In the genomic region with DNA sequence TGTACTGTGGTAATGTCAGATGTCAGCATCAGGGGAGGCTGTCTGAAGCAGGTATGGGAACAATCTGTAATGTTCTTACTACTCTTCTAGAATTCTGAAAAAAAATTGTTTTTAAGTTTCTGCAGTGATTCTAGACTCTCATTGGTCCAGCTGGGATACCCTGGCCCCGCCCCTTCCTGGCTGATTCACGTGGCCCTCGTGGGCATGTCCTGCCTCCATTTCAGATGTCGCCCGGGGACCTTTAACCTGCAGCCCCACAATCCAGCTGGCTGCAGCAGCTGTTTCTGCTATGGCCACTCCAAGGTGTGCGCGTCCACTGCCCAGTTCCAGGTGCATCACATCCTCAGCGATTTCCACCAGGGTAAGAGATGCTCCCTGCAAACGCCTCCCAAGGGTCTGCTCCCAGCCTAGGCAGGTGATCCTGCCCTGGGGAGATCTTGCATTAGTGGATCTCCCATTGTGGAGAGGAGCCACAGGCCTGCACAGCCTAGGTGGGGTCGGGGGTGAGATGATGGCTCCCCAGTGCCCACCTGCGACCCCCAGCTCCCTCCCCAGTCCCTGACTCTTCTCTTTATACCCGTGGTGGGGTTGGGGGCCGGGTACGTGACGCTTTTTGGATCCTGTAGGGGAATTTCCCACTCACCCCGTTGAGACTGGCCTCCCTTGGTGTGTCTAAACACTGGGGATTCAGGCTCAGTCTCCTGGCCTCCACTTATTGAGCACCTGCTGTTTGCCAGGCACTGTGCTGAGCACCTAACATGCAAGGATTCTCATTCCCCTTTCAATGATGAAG, we compare ENCODE assay signal across 15 cellular contexts. TPM values are rescaled to one million over a fixed set of nuclear protein-coding genes. Genes with fewer than 3 reads are reported as not detected.
DNase-seq lines count a peak whose midpoint lies in the region; ATAC-seq and TF ChIP-seq lines count a peak whose summit lies in the region.
"Had no signal": no experiment of that assay in that cellular context is flagged by ENCODE, and none has a peak within 500 bp of the region (broad histone marks: within the 10 kb centered on the region; RNA-seq: fewer than 3 reads in every experiment).

No MANE protein-coding gene starts in this region.

- no peaks in the 10 kb centered on the region for H3K9me3 Mint-ChIP-seq in CD4-positive, CD25-positive, alpha-beta regulatory T cell
- H3K9me3 Mint-ChIP-seq in activated T-cell treated with anti-CD3 and anti-CD28 coated beads, Interleukin-2, amount 50 U/mL, for 24 hours, result no peaks in the 10 kb centered on the region
- H3K9me3 Mint-ChIP-seq: type B pancreatic cell had no signal

- H3K27ac Mint-ChIP-seq in CD4-positive, CD25-positive, alpha-beta regulatory T cell, result peak overlapping the region in 1 of 3 donors; percentile 86
- no peak overlapping the region for H3K27ac Mint-ChIP-seq in activated T-cell treated with anti-CD3 and anti-CD28 coated beads, Interleukin-2, amount 50 U/mL, for 24 hours
- H3K27ac Mint-ChIP-seq: type B pancreatic cell had no signal

- peak; percentile 60 to 69 for ATAC-seq in CD4-positive, CD25-positive, alpha-beta regulatory T cell (ENCODE audit: low read depth in 2 of 2)
- no peak for ATAC-seq in HG02852 (IDR thresholded peaks at IDR 0.05; ENCODE audit: unreplicated experiment)
- ATAC-seq in GM19324 (IDR thresholded peaks at IDR 0.05; ENCODE audit: low FRiP score, unreplicated experiment), result no peak
- ATAC-seq: lower lobe of right lung had no signal

- POLR2A ChIA-PET in OCI-LY7 (lab: Charles Lee), result interaction anchor here (0.6 kb wide), 2 partner anchors 151 to 607 kb away, joined by 3 to 4 read pairs; no protein-coding TSS in a partner anchor

- no peaks in the 10 kb centered on the region for H3K9me3 ChIP-seq in CD4-positive, CD25-positive, alpha-beta regulatory T cell (ENCODE audit: control insufficient read depth in 2 of 2, low read length in 2 of 2)
- H3K9me3 ChIP-seq in OCI-LY7 (ENCODE audit: low read length) (no peaks in the 10 kb centered on the region), osteoblast (ENCODE audit: low read depth, low read length) (no peaks in the 10 kb centered on the region)
- H3K9me3 ChIP-seq: lower lobe of right lung had no signal

- intact Hi-C loops in OCI-LY7 (cut with micrococcal nuclease; ENCODE audit: unreplicated experiment), result loop anchor here (1.0 to 10.0 kb wide), 4 partner anchors 48 to 331 kb away; no protein-coding TSS in a partner anchor
- intact Hi-C loops in lower leg skin (cut with DNase I; ENCODE audit: low total_unique reads), result loop anchor here (10.0 kb wide), 1 partner anchor 341 kb away; no protein-coding TSS in a partner anchor

- in situ Hi-C loops in GM13977 (cut with MboI; ENCODE audit: low pct_unique_long_range_greater_than_20kb, low sequenced_read_pairs, unreplicated experiment), result loop anchor here (10.0 to 25.0 kb wide), 2 partner anchors 289 to 333 kb away; no protein-coding TSS in a partner anchor

- H3K4me3 Mint-ChIP-seq in CD4-positive, CD25-positive, alpha-beta regulatory T cell, result peak overlapping the region; percentile 49 to 73 (median 66)
- H3K4me3 Mint-ChIP-seq in activated T-cell treated with anti-CD3 and anti-CD28 coated beads, Interleukin-2, amount 50 U/mL, for 24 hours, result no peak overlapping the region
- H3K4me3 Mint-ChIP-seq: type B pancreatic cell had no signal

- no peak overlapping the region for H3K27ac ChIP-seq in CD4-positive, CD25-positive, alpha-beta regulatory T cell (ENCODE audit: insufficient read depth, low read length, poor library complexity, severe bottlenecking)
- no peak overlapping the region for H3K27ac ChIP-seq in OCI-LY7 (ENCODE audit: low read depth, low read length, poor library complexity, severe bottlenecking)
- no peak overlapping the region for H3K27ac ChIP-seq in osteoblast (ENCODE audit: low read depth, low read length)
- H3K27ac ChIP-seq: lower lobe of right lung had no signal

- H3K4me1 ChIP-seq in CD4-positive, CD25-positive, alpha-beta regulatory T cell (ENCODE audit: control insufficient read depth, insufficient read depth, low read length, poor library complexity, severe bottlenecking), result peaks cover 6% of the 10 kb centered on the region
- H3K4me1 ChIP-seq in OCI-LY7 (ENCODE audit: insufficient read depth, low read length, poor library complexity, severe bottlenecking) (peaks cover 15% of the 10 kb centered on the region), osteoblast (ENCODE audit: insufficient read depth, low read length) (no peaks in the 10 kb centered on the region)
- H3K4me1 ChIP-seq: lower lobe of right lung had no signal

- no peak overlapping the region for H3K4me2 ChIP-seq in OCI-LY7 (ENCODE audit: low read length)
- no peak overlapping the region for H3K4me2 ChIP-seq in osteoblast (ENCODE audit: insufficient read depth, low read length)

- no peaks in the 10 kb centered on the region for H3K36me3 Mint-ChIP-seq in CD4-positive, CD25-positive, alpha-beta regulatory T cell
- H3K36me3 Mint-ChIP-seq in activated T-cell treated with anti-CD3 and anti-CD28 coated beads, Interleukin-2, amount 50 U/mL, for 24 hours (ENCODE audit: low read depth), result no peaks in the 10 kb centered on the region
- H3K36me3 Mint-ChIP-seq: type B pancreatic cell had no signal

- H3K4me3 ChIP-seq in CD4-positive, CD25-positive, alpha-beta regulatory T cell (ENCODE audit: low read depth, low read length), result no peak overlapping the region
- H3K4me3 ChIP-seq in OCI-LY7 (ENCODE audit: low read depth, low read length, poor library complexity, severe bottlenecking) (no peak overlapping the region), osteoblast (ENCODE audit: insufficient read depth, low read length) (no peak overlapping the region), lower leg skin (ENCODE audit: low read depth, poor library complexity, severe bottlenecking) (no peak overlapping the region)
- H3K4me3 ChIP-seq: lower lobe of right lung had no signal

- no peaks in the 10 kb centered on the region for H3K27me3 ChIP-seq in CD4-positive, CD25-positive, alpha-beta regulatory T cell (ENCODE audit: control insufficient read depth, insufficient read depth, low read length)
- H3K27me3 ChIP-seq in osteoblast (ENCODE audit: insufficient read depth, low read length), result peaks cover 9% of the 10 kb centered on the region

- no peak for TF ChIP-seq POLR2A in lower leg skin (IDR thresholded peaks at IDR 0.05)

- H3K27me3 Mint-ChIP-seq in CD4-positive, CD25-positive, alpha-beta regulatory T cell, result peaks cover 4% of the 10 kb centered on the region
- H3K27me3 Mint-ChIP-seq in activated T-cell treated with anti-CD3 and anti-CD28 coated beads, Interleukin-2, amount 50 U/mL, for 24 hours, result peaks cover 14% of the 10 kb centered on the region

- no peaks in the 10 kb centered on the region for H3K9me2 ChIP-seq in OCI-LY7 (ENCODE audit: insufficient read depth, low read length)

- no peak for TF ChIP-seq CTCF in OCI-LY7 (conservative IDR thresholded peaks at IDR 0.05; ENCODE audit: low read length)
- no peak for TF ChIP-seq CTCF in osteoblast (IDR thresholded peaks at IDR 0.05; ENCODE audit: extremely low read depth, low read depth, low read length)
- TF ChIP-seq CTCF in GM13977 (IDR thresholded peaks at IDR 0.05; ENCODE audit: extremely low read depth, insufficient read depth, missing control alignments), result no peak
- no peak for TF ChIP-seq CTCF in lower leg skin (IDR thresholded peaks at IDR 0.05)

- H3K4me1 Mint-ChIP-seq in CD4-positive, CD25-positive, alpha-beta regulatory T cell, result peaks cover 0 to 27% (median 4%) of the 10 kb centered on the region in 4 donors
- H3K4me1 Mint-ChIP-seq in activated T-cell treated with anti-CD3 and anti-CD28 coated beads, Interleukin-2, amount 50 U/mL, for 24 hours (ENCODE audit: low read depth), result peaks cover 6% of the 10 kb centered on the region

- CTCF ChIA-PET in OCI-LY7 (lab: Charles Lee; ENCODE audit: unreplicated experiment), result no interaction called here

- peak overlapping the region; percentile 46; the same call in 1 of the 2 replicates for H2AFZ ChIP-seq in OCI-LY7 (ENCODE audit: low read length)
- H2AFZ ChIP-seq in osteoblast (ENCODE audit: low read length), result no peak overlapping the region

- H4K20me1 ChIP-seq in OCI-LY7 (ENCODE audit: insufficient read depth, low read length) (no peaks in the 10 kb centered on the region), osteoblast (ENCODE audit: insufficient read depth, low read length) (no peaks in the 10 kb centered on the region)

- WGBS in lower leg skin, 2 donors, result 64 to 68% methylated on average over 16 of the region's 16 CpGs

- peak; percentile 43 to 77 (median 72) for DNase-seq in CD4-positive, CD25-positive, alpha-beta regulatory T cell
- DNase-seq in OCI-LY7 (ENCODE audit: low spot score) (peak; percentile 25), osteoblast (ENCODE audit: insufficient read length, low spot score, missing footprints) (peak; percentile 49), GM13977 (ENCODE audit: low spot score) (no peak), lower leg skin (ENCODE audit: low spot score in 2 of 2) (no peak)
- peak; percentile 48 for DNase-seq in activated T-cell treated with anti-CD3 and anti-CD28 coated beads, Interleukin-2, amount 50 U/mL, for 24 hours
- DNase-seq: AML-193; amniotic stem cell; effector CD4-positive, alpha-beta T cell; glutamatergic neuron; lower lobe of right lung; NCI-H226 had no signal

- no peaks in the 10 kb centered on the region for H3K79me2 ChIP-seq in OCI-LY7 (ENCODE audit: insufficient read depth, low read depth, low read length)
- H3K79me2 ChIP-seq in osteoblast (ENCODE audit: insufficient read depth, low read length), result no peaks in the 10 kb centered on the region

- no TSS peak for BruUV-seq in OCI-LY7 (replicated peaks; lab: Mats Ljungman, UMichigan)

- H3K36me3 ChIP-seq in CD4-positive, CD25-positive, alpha-beta regulatory T cell (ENCODE audit: control insufficient read depth, insufficient read depth, low read length), result no peaks in the 10 kb centered on the region
- H3K36me3 ChIP-seq in OCI-LY7 (ENCODE audit: insufficient read depth, low read length), result no peaks in the 10 kb centered on the region
- H3K36me3 ChIP-seq in osteoblast (ENCODE audit: insufficient read depth, low read length), result no peaks in the 10 kb centered on the region
- H3K36me3 ChIP-seq: lower lobe of right lung had no signal

RNA-seq across cellular contexts. Expression of a gene that starts 36.5 kb away (rescaled TPM):
- total RNA-seq in CD4-positive, CD25-positive, alpha-beta regulatory T cell, result 0.99 TPM
- polyA plus RNA-seq in CD4-positive, CD25-positive, alpha-beta regulatory T cell, result 1 to 10 TPM in 1 of 4 donors, under 1 TPM in 3; 0.37 to 1.2 (median 0.56) TPM
- 0.19 TPM in 1 of 2 replicates, not detected in the other for total RNA-seq in OCI-LY7 (2014; rRNA removed; shearing (Covaris generic))
- 2.0 and 2.2 TPM in 2 replicates for total RNA-seq in OCI-LY7 (2022)
- under 0.01 TPM in 1 of 2 replicates, not detected in the other for total RNA-seq in osteoblast
- total RNA-seq in lower leg skin, result 10 to 100 TPM in 3 of 4 donors, 1 to 10 TPM in 1; 9.1 to 23.0 (median 11.2) TPM

RNA-seq across cellular contexts. Expression of a gene that starts 50.8 kb away (rescaled TPM):
- 0.12 TPM for total RNA-seq in CD4-positive, CD25-positive, alpha-beta regulatory T cell
- not detected for polyA plus RNA-seq in CD4-positive, CD25-positive, alpha-beta regulatory T cell
- not detected in 2 replicates for total RNA-seq in OCI-LY7 (2014; rRNA removed; shearing (Covaris generic))
- total RNA-seq in OCI-LY7 (2022), result not detected in 2 replicates
- under 0.01 TPM in 1 of 2 replicates, not detected in the other for total RNA-seq in osteoblast
- 10 to 100 TPM; 17.2 to 33.0 (median 20.7) TPM for total RNA-seq in lower leg skin

Comparison
In these comparisons a context has a peak if more than half of its experiments do, and no peak if none do; other contexts are left out.
1. ATAC-seq: peak in CD4-positive, CD25-positive, alpha-beta regulatory T cell (2 of 2); none in HG02852 (single experiment) and GM19324 (single experiment).
2. DNase-seq: peak in CD4-positive, CD25-positive, alpha-beta regulatory T cell (3 of 3), OCI-LY7 (single experiment), activated T-cell treated with anti-CD3 and anti-CD28 coated beads, Interleukin-2, amount 50 U/mL, for 24 hours (single experiment) and osteoblast (single experiment); none in GM13977 (single experiment) and lower leg skin (0 of 2).
3. RNA of a gene that starts 50.8 kb away (total RNA-seq): 17.2 to 33.0 TPM in lower leg skin; 0.12 TPM in CD4-positive, CD25-positive, alpha-beta regulatory T cell (single experiment), not detected in OCI-LY7 and under 0.01 TPM in osteoblast; every median in the first group is over 10 times any median in the second.